21 cellular contexts compared by ENCODE assay signal in the genomic region with DNA sequence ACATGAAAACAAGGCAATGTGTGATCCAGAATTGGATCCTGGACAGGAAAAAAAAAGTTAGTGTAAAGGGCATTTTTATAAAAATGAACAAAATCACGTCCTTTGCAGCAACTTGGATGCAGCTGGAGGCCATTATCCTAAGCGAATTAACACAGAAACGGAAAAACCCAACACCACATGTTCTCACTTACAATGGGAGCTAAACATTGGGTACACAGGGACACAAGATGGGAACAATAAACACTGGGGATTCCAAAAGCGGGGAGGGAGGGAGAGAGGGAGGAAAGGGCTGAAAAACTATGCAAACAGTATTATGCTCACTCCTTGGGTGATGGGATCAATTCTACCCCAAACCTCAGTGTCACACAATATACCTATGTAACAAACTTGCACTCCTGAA.
"Had no signal": no experiment of that assay in that cellular context is flagged by ENCODE, and none has a peak within 500 bp of the region (broad histone marks: within the 10 kb centered on the region; RNA-seq: fewer than 3 reads in every experiment).

No MANE protein-coding gene starts in this region.

- H3K36me3 ChIP-seq: lower lobe of right lung, neutrophil, prostate gland, suprapubic skin, transverse colon, upper lobe of right lung, uterus had no signal

- H3K4me1 ChIP-seq: lower lobe of right lung, parathyroid adenoma, prostate gland, suprapubic skin, transverse colon, upper lobe of right lung, uterus had no signal

- DNase-seq: dorsolateral prefrontal cortex; effector CD4-positive, alpha-beta T cell; foreskin melanocyte; immature natural killer cell; left ventricle myocardium superior; lower lobe of right lung; mucosa of descending colon; naive B cell; right cardiac atrium; small intestine; stimulated activated CD4-positive, alpha-beta T cell treated with anti-CD3 and anti-CD28 coated beads, Interleukin-15, amount 100 ng/mL, for 24 hours; stimulated activated CD4-positive, alpha-beta T cell treated with anti-CD3 and anti-CD28 coated beads, Interleukin-2, amount 100 ng/mL, for 48 hours; stimulated activated naive B cell treated with anti-CD40 and anti-IgM and Interleukin-4, amounts not matched to agents 10 μg/mL and 1 μg/mL and 100 μg/mL, for 72 hours; transverse colon; upper lobe of right lung; uterus had no signal

- H3K9me3 ChIP-seq: lower lobe of right lung, mucosa of descending colon, neutrophil, prostate gland, suprapubic skin, transverse colon, upper lobe of right lung, uterus had no signal

- H3K27ac ChIP-seq: lower lobe of right lung, neutrophil, parathyroid adenoma, prostate gland, suprapubic skin, transverse colon, upper lobe of right lung, uterus had no signal

- H3K4me3 ChIP-seq: dorsolateral prefrontal cortex, lower lobe of right lung, mucosa of descending colon, prostate gland, suprapubic skin, transverse colon, upper lobe of right lung, uterus had no signal

- H3K27me3 ChIP-seq: dorsolateral prefrontal cortex, neutrophil, suprapubic skin, transverse colon, upper lobe of right lung, uterus had no signal

- ATAC-seq: left ventricle myocardium superior; lower lobe of right lung; mucosa of descending colon; natural killer cell treated with Interleukin-12 subunit alpha and Interleukin-12 subunit beta and Interleukin-15 and Interleukin-18, amount 100 ng/mL, for 72 hours; right cardiac atrium; stimulated activated naive B cell treated with anti-CD40 and anti-IgM and Interleukin-4, amounts not matched to agents 10 μg/mL and 1 μg/mL and 100 μg/mL, for 72 hours; upper lobe of right lung had no signal
